1 cellular context compared by ENCODE assay signal in the genomic region with DNA sequence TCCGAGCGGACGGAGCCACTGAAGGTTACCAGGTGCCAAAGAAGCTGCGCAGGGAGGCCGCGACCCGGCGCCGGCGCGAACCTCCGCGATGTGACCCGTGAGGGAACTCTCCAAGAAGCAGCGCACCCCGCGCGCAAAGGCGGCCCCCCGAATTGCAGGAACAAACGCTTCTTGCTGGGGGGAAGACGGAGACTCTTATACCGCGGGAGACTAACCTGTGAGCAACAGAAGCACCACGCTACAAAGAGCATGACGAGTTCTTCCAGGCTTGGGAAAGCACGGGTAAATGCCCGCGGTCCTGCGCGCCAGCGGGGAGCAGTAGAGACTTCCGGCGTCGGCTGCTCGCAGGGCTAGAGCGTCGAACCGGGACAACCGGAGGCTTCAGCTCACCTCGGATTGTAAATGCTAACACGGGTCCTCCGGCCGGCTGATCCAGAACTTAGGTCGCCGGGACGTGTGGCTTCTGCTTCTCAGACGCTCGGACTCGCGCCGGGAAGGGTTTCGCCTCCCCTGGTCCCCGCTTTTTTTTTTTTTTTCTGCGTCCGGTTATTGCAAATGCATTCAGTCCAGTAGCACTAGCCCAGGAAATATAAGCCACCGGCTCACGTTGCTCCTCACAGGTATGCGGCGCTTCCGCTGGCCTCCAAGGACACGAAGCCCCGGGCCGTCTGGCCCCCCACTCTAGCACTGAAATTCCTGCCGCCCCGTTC.
TF ChIP-seq lines count a peak whose summit lies in the region.

A gene with protein sequence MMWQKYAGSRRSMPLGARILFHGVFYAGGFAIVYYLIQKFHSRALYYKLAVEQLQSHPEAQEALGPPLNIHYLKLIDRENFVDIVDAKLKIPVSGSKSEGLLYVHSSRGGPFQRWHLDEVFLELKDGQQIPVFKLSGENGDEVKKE (minus strand): TSS at position 310 of the 710 bp plus-strand sequence. CDS start 80,909 bp downstream, outside the sequence.

TF ChIP-seq in K562, 482 proteins besides CTCF, POLR2A, EP300 and RAD21 (continued from another document and continues in another):
- TF ChIP-seq ZNF407 (IDR thresholded peaks at IDR 0.05; ENCODE audit: low read depth) (no peak), ARHGAP35 (IDR thresholded peaks at IDR 0.05; ENCODE audit: partially characterized antibody) (no peak), ZNF263 (CRISPR knock-in tag; IDR thresholded peaks at IDR 0.05; ENCODE audit: borderline replicate concordance) (no peak), ZNF57 (CRISPR knock-in tag; IDR thresholded peaks at IDR 0.05) (no peak), RCOR1 (IDR thresholded peaks at IDR 0.05; ENCODE audit: borderline replicate concordance in 1 of 2, low read depth in 2 of 2, low read length in 2 of 2) (peak in 1 of 2 experiments; percentile 64; a peak in 2 of 4 replicates), NFYB (IDR thresholded peaks at IDR 0.05; ENCODE audit: extremely low read depth, insufficient read length) (no peak), CBFA2T2 (conservative IDR thresholded peaks at IDR 0.05) (no peak), BHLHE40 (IDR thresholded peaks at IDR 0.05; ENCODE audit: low read length) (no peak; the same call in 1 of the 2 replicates), ASH1L (IDR thresholded peaks at IDR 0.05; ENCODE audit: borderline replicate concordance, low read depth, partially characterized antibody) (no peak), ZBTB8A (IDR thresholded peaks at IDR 0.05; ENCODE audit: partially characterized antibody) (no peak), SREBF2 (CRISPR knock-in tag; IDR thresholded peaks at IDR 0.05) (no peak), CREB1 (IDR thresholded peaks at IDR 0.05) (no peak), CREB1 (CRISPR knock-in tag; IDR thresholded peaks at IDR 0.05) (peak; percentile 58; the same call in 1 of the 2 replicates), GABPB2 (CRISPR knock-in tag; conservative IDR thresholded peaks at IDR 0.05) (no peak), FOSL1 (tag; conservative IDR thresholded peaks at IDR 0.05) (peak; percentile 40; the same call in 1 of the 2 replicates), PHB (CRISPR knock-in tag; IDR thresholded peaks at IDR 0.05) (no peak), RFX5 (IDR thresholded peaks at IDR 0.05; ENCODE audit: low read depth, low read length) (no peak), ZNF274 (IDR thresholded peaks at IDR 0.05; ENCODE audit: borderline replicate concordance, low read depth, low read length) (no peak), ZNF318 (IDR thresholded peaks at IDR 0.05; ENCODE audit: borderline replicate concordance in 1 of 2, low read depth in 1 of 2) (no peak), ETV1 (tag; conservative IDR thresholded peaks at IDR 0.05; ENCODE audit: low read depth) (peak; percentile 96), RBFOX2 (IDR thresholded peaks at IDR 0.05; ENCODE audit: low read depth, low read length) (peak; percentile 96), BRF1 (IDR thresholded peaks at IDR 0.05; ENCODE audit: borderline replicate concordance, extremely low read depth, insufficient read length) (no peak)
- TF ChIP-seq, protein P1, sequence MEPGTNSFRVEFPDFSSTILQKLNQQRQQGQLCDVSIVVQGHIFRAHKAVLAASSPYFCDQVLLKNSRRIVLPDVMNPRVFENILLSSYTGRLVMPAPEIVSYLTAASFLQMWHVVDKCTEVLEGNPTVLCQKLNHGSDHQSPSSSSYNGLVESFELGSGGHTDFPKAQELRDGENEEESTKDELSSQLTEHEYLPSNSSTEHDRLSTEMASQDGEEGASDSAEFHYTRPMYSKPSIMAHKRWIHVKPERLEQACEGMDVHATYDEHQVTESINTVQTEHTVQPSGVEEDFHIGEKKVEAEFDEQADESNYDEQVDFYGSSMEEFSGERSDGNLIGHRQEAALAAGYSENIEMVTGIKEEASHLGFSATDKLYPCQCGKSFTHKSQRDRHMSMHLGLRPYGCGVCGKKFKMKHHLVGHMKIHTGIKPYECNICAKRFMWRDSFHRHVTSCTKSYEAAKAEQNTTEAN (CRISPR knock-in tag; IDR thresholded peaks at IDR 0.05) = no peak
- TF ChIP-seq, protein P2, sequence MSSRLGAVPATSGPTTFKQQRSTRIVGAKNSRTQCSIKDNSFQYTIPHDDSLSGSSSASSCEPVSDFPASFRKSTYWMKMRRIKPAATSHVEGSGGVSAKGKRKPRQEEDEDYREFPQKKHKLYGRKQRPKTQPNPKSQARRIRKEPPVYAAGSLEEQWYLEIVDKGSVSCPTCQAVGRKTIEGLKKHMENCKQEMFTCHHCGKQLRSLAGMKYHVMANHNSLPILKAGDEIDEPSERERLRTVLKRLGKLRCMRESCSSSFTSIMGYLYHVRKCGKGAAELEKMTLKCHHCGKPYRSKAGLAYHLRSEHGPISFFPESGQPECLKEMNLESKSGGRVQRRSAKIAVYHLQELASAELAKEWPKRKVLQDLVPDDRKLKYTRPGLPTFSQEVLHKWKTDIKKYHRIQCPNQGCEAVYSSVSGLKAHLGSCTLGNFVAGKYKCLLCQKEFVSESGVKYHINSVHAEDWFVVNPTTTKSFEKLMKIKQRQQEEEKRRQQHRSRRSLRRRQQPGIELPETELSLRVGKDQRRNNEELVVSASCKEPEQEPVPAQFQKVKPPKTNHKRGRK (tag; IDR thresholded peaks at IDR 0.05) = no peak
- TF ChIP-seq, protein P3, sequence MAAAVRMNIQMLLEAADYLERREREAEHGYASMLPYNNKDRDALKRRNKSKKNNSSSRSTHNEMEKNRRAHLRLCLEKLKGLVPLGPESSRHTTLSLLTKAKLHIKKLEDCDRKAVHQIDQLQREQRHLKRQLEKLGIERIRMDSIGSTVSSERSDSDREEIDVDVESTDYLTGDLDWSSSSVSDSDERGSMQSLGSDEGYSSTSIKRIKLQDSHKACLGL (CRISPR knock-in tag; IDR thresholded peaks at IDR 0.05; ENCODE audit: borderline replicate concordance, poor library complexity, severe bottlenecking) = no peak
